Comparison of ENCODE assay signal across 8 cellular contexts in the genomic region with DNA sequence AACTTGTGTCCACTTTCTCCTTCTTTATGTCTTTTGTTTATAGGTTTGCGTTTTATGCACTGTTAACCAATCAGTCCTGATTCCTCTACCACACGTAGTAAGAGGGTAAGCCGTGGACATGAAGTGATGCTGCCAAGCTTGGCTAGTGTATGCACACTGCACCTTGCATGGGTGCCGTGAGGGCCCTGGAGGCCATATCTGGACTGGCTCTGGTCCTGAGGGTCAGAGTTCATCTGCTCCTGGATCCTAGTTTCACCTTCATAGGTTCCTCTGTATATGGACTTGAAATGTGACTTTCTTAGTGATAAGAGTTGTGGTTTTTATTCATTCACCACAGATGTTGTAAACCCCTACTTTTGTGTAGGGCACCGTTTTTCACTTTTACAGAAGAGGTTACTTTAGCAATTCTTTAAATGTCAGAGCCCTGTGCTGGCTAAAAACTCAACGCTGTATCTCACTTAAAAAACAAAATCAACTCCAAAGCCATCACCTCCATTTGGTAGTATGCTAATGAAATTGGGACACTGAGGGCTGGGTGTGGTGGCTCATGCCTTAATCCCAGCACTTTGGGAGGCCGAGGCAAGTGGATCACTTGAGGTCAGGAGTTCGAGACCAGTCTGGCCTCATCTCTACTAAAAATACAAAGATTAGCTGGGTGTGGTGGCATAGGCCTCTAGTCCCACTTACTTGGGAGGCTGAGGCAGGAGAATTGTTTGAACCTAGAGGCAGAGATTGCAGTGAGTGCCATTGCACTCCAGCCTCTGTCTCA. TPM values are rescaled to one million over a fixed set of nuclear protein-coding genes. Genes with fewer than 3 reads are reported as not detected.
DNase-seq lines count a peak whose midpoint lies in the region; ATAC-seq and TF ChIP-seq lines count a peak whose summit lies in the region.
"Had no signal": no experiment of that assay in that cellular context is flagged by ENCODE, and none has a peak within 500 bp of the region (broad histone marks: within the 10 kb centered on the region; RNA-seq: fewer than 3 reads in every experiment).

No MANE protein-coding gene starts in this region.

- peaks cover 11% of the 10 kb centered on the region for H3K4me1 ChIP-seq in mucosa of descending colon (ENCODE audit: low read depth)
- peaks cover 2 to 5% of the 10 kb centered on the region in 2 donors for H3K4me1 ChIP-seq in breast epithelium

- H3K79me2 ChIP-seq in SU-DHL-6 (ENCODE audit: insufficient read depth, low read length) = peaks cover 25% of the 10 kb centered on the region

- no peaks in the 10 kb centered on the region; the same call in 1 of the 2 replicates for H4K20me1 ChIP-seq in SU-DHL-6 (ENCODE audit: low read depth, low read length)

- peak overlapping the region; percentile 16 for H3K4me3 ChIP-seq in SU-DHL-6 (ENCODE audit: insufficient read depth, low read length, poor library complexity, severe bottlenecking)
- no peak overlapping the region for H3K4me3 ChIP-seq in mucosa of descending colon
- H3K4me3 ChIP-seq in breast epithelium = no peak overlapping the region

- DNase-seq in mucosa of descending colon (no peak), breast epithelium (ENCODE audit: low spot score in 2 of 2) (no peak), AG08396 (ENCODE audit: low spot score) (no peak), cerebellum (ENCODE audit: low spot score) (no peak)

- peak overlapping the region; percentile 3; the same call in 1 of the 2 replicates for H3K9ac ChIP-seq in SU-DHL-6 (ENCODE audit: low read length)

- ATAC-seq in GM18867 (IDR thresholded peaks at IDR 0.05; ENCODE audit: unreplicated experiment) (peak; percentile 32), GM21786 (IDR thresholded peaks at IDR 0.05; ENCODE audit: unreplicated experiment) (peak; percentile 22), mucosa of descending colon (peak; percentile 13)

- TF ChIP-seq CTCF in SU-DHL-6 (IDR thresholded peaks at IDR 0.05; ENCODE audit: insufficient read depth, low read length, poor library complexity, severe bottlenecking) (no peak), mucosa of descending colon (IDR thresholded peaks at IDR 0.05) (no peak), breast epithelium (IDR thresholded peaks at IDR 0.05) (no peak)

- H3F3A ChIP-seq in SU-DHL-6 (ENCODE audit: insufficient read depth) = peaks cover 9% of the 10 kb centered on the region; the same call in 1 of the 2 replicates

- no peaks in the 10 kb centered on the region for H3K27me3 ChIP-seq in SU-DHL-6 (ENCODE audit: low read length)
- no peaks in the 10 kb centered on the region for H3K27me3 ChIP-seq in breast epithelium

- no peak overlapping the region for H2AFZ ChIP-seq in SU-DHL-6 (ENCODE audit: low read depth, low read length, severe bottlenecking)

- intact Hi-C loops in mucosa of descending colon (cut with DNase I, micrococcal nuclease) = no loop called here
- intact Hi-C loops in breast epithelium (cut with DNase I; ENCODE audit: low total_unique reads) = no loop called here

- H3K4me2 ChIP-seq in SU-DHL-6 (ENCODE audit: low read depth, low read length, poor library complexity, severe bottlenecking) = peak overlapping the region; percentile 56

- H3K9me2 ChIP-seq in SU-DHL-6 (replicated peaks; ENCODE audit: insufficient read depth, low read length) = no peaks in the 10 kb centered on the region

- H3K36me3 ChIP-seq in SU-DHL-6 (ENCODE audit: low read length) = no peaks in the 10 kb centered on the region
- no peaks in the 10 kb centered on the region for H3K36me3 ChIP-seq in mucosa of descending colon (ENCODE audit: low read depth)
- no peaks in the 10 kb centered on the region for H3K36me3 ChIP-seq in breast epithelium

- H3K9me3 ChIP-seq in SU-DHL-6 (ENCODE audit: insufficient read depth, low read length) (no peaks in the 10 kb centered on the region), mucosa of descending colon (no peaks in the 10 kb centered on the region), breast epithelium (no peaks in the 10 kb centered on the region)

- H3K27ac ChIP-seq in SU-DHL-6 (ENCODE audit: low read depth, low read length) (peak overlapping the region; percentile 60), breast epithelium (no peak overlapping the region)

- no peak for TF ChIP-seq POLR2A in breast epithelium (IDR thresholded peaks at IDR 0.05)

RNA-seq across cellular contexts. Expression of gene SIAH2, which starts 22.9 kb away (rescaled TPM):
- total RNA-seq in mucosa of descending colon = 10 to 100 TPM; 17.2 to 31.8 (median 23.5) TPM
- 10 to 100 TPM; 37.4 to 40.3 (median 39.1) TPM for total RNA-seq in breast epithelium
- 17.1 TPM for total RNA-seq in cerebellum

RNA-seq across cellular contexts. Expression of gene ERICH6, which starts 36.3 kb away (rescaled TPM):
- total RNA-seq in mucosa of descending colon = not detected
- total RNA-seq in breast epithelium = under 1 TPM; 0.29 to 0.98 (median 0.48) TPM
- total RNA-seq in cerebellum = 0.27 TPM
- total RNA-seq: endothelial cell of umbilical vein had no signal
